8 cellular contexts compared by ENCODE assay signal in genomic region chr11:63871962-63872832, GRCh38. TPM values are rescaled to one million over a fixed set of nuclear protein-coding genes. Genes with fewer than 3 reads are reported as not detected.
DNase-seq lines count a peak whose midpoint lies in the region; ATAC-seq and TF ChIP-seq lines count a peak whose summit lies in the region.

No MANE protein-coding gene starts in this region.

- DNase-seq in AML-193 (lab: John Stamatoyannopoulos, UW) (peak; percentile 99), GM13977 (ENCODE audit: low spot score) (peak; percentile 79), NB4 (ENCODE audit: low read depth) (peak; percentile 100), endodermal cell (peak; percentile 84), mesenchymal stem cell (peak; percentile 98)

- no peaks in the 10 kb centered on the region for H3K9me3 ChIP-seq in endodermal cell (ENCODE audit: control insufficient read depth, low read length)
- no peaks in the 10 kb centered on the region for H3K9me3 ChIP-seq in mesenchymal stem cell (ENCODE audit: control insufficient read depth, low read length)
- no peaks in the 10 kb centered on the region for H3K9me3 ChIP-seq in subcutaneous abdominal adipose tissue (ENCODE audit: control insufficient read depth in 5 of 5, low read length in 5 of 5)

- no peaks in the 10 kb centered on the region for H3K27me3 ChIP-seq in endodermal cell (ENCODE audit: control insufficient read depth, insufficient read depth, low read length, poor library complexity, severe bottlenecking)
- no peaks in the 10 kb centered on the region for H3K27me3 ChIP-seq in mesenchymal stem cell (ENCODE audit: control insufficient read depth in 1 of 2, insufficient read depth in 1 of 2, low read length in 2 of 2)
- no peaks in the 10 kb centered on the region for H3K27me3 ChIP-seq in subcutaneous abdominal adipose tissue (ENCODE audit: control insufficient read depth in 5 of 5, insufficient read depth in 4 of 5, low read length in 5 of 5)

- H2BK15ac ChIP-seq in mesenchymal stem cell (ENCODE audit: low read depth, poor library complexity, severe bottlenecking): no peak overlapping the region

- H3K9me3 Mint-ChIP-seq in endodermal cell: no peaks in the 10 kb centered on the region

- 55 to 72% methylated on average over 7 to 11 of the region's 11 CpGs for WGBS in endodermal cell (ENCODE audit: insufficient coverage in 1 of 2, insufficient read length in 1 of 2), 2 experiments
- 31% methylated on average over 9 of the region's 11 CpGs for WGBS in mesenchymal stem cell

- H2BK120ac ChIP-seq in mesenchymal stem cell (ENCODE audit: low read depth, low read length): no peak overlapping the region

- ATAC-seq in HG02763 (IDR thresholded peaks at IDR 0.05; ENCODE audit: unreplicated experiment): peak; percentile 87

- H2AFZ ChIP-seq in mesenchymal stem cell (ENCODE audit: low read depth, low read length): no peak overlapping the region

- H4K91ac ChIP-seq in mesenchymal stem cell (ENCODE audit: low read length): no peak overlapping the region

- peaks cover 24% of the 10 kb centered on the region for H3K79me1 ChIP-seq in mesenchymal stem cell (replicated peaks; ENCODE audit: low read length, poor library complexity, severe bottlenecking)

- H3K4me3 ChIP-seq in NB4 (ENCODE audit: low read depth, low read length) (peak overlapping the region; percentile 51), endodermal cell (ENCODE audit: low read length) (no peak overlapping the region), mesenchymal stem cell (ENCODE audit: insufficient read depth in 1 of 2, low read depth in 1 of 2, low read length in 2 of 2) (peak overlapping the region in 1 of 2 experiments; percentile 27), subcutaneous abdominal adipose tissue (ENCODE audit: low read depth in 1 of 5, low read length in 5 of 5) (peak overlapping the region in 3 of 5 donors; percentile 3 to 42 (median 11))

- H3K18ac ChIP-seq in mesenchymal stem cell (ENCODE audit: low read depth in 1 of 2, low read length in 2 of 2): peak overlapping the region in 1 of 2 experiments; percentile 4

- H3K4me3 Mint-ChIP-seq in endodermal cell: no peak overlapping the region

- H3K9ac ChIP-seq in endodermal cell (ENCODE audit: extremely low read depth, low read length, poor library complexity, severe bottlenecking) (no peak overlapping the region), mesenchymal stem cell (ENCODE audit: low read length) (no peak overlapping the region), subcutaneous abdominal adipose tissue (ENCODE audit: low read length in 5 of 5) (peak overlapping the region in 2 of 5 donors; percentile 51 to 54)

- peak overlapping the region; percentile 93 for H3K27ac ChIP-seq in VCaP
- no peak overlapping the region for H3K27ac ChIP-seq in endodermal cell (ENCODE audit: low read depth, low read length)
- H3K27ac ChIP-seq in mesenchymal stem cell (ENCODE audit: low read length, poor library complexity, severe bottlenecking): peak overlapping the region; percentile 65
- peak overlapping the region; percentile 77 for H3K27ac ChIP-seq in subcutaneous abdominal adipose tissue (ENCODE audit: low read depth, low read length)

- peaks cover 11% of the 10 kb centered on the region for H3K36me3 Mint-ChIP-seq in endodermal cell (ENCODE audit: low read depth)

- no peak overlapping the region for H3K27ac Mint-ChIP-seq in endodermal cell

- no peak overlapping the region for H4K8ac ChIP-seq in mesenchymal stem cell (ENCODE audit: low read length)

- H3K4me2 ChIP-seq in mesenchymal stem cell (ENCODE audit: low read length, poor library complexity, severe bottlenecking): peak overlapping the region; percentile 10

- peak; percentile 65 for TF ChIP-seq CTCF in GM13977 (IDR thresholded peaks at IDR 0.05; ENCODE audit: extremely low read depth, insufficient read depth, missing control alignments)
- peak; percentile 62 for TF ChIP-seq CTCF in NB4 (IDR thresholded peaks at IDR 0.05; ENCODE audit: low read depth, low read length)
- peak; percentile 97 for TF ChIP-seq CTCF in VCaP (conservative IDR thresholded peaks at IDR 0.05)
- peak; percentile 53 for TF ChIP-seq CTCF in endodermal cell (conservative IDR thresholded peaks at IDR 0.05)

- peaks cover 5% of the 10 kb centered on the region for H3K36me3 ChIP-seq in endodermal cell (ENCODE audit: control insufficient read depth, insufficient read depth, low read length)
- peaks cover 14 to 18% of the 10 kb centered on the region in 2 experiments for H3K36me3 ChIP-seq in mesenchymal stem cell (ENCODE audit: control insufficient read depth in 1 of 2, insufficient read depth in 2 of 2, low read depth in 1 of 2, low read length in 2 of 2)
- H3K36me3 ChIP-seq in subcutaneous abdominal adipose tissue (ENCODE audit: control insufficient read depth in 5 of 5, insufficient read depth in 5 of 5, low read length in 5 of 5): peaks cover 0 to 7% (median 0%) of the 10 kb centered on the region in 5 donors

- no peak for TF ChIP-seq POLR2A in NB4 (IDR thresholded peaks at IDR 0.05; ENCODE audit: extremely low read depth, insufficient read length)

- H3K14ac ChIP-seq in mesenchymal stem cell (ENCODE audit: low read length in 2 of 2): no peak overlapping the region

- H3K4me1 ChIP-seq in endodermal cell (ENCODE audit: control insufficient read depth, insufficient read depth, low read length): peaks cover 1% of the 10 kb centered on the region
- H3K4me1 ChIP-seq in mesenchymal stem cell (ENCODE audit: control insufficient read depth, insufficient read depth, low read depth, low read length): peaks cover 33% of the 10 kb centered on the region
- H3K4me1 ChIP-seq in subcutaneous abdominal adipose tissue (ENCODE audit: control insufficient read depth in 5 of 5, insufficient read depth in 5 of 5, low read length in 5 of 5): peaks cover 23 to 67% (median 64%) of the 10 kb centered on the region in 5 donors

- peaks cover 42% of the 10 kb centered on the region for H3K4me1 Mint-ChIP-seq in endodermal cell

- H2BK5ac ChIP-seq in mesenchymal stem cell (ENCODE audit: low read depth, low read length, poor library complexity, severe bottlenecking): no peak overlapping the region

- no peak overlapping the region for H2BK12ac ChIP-seq in mesenchymal stem cell (ENCODE audit: low read length in 2 of 2)

- no peak overlapping the region for H2AK5ac ChIP-seq in mesenchymal stem cell (ENCODE audit: low read length, severe bottlenecking)

- in situ Hi-C loops in GM13977 (cut with MboI; ENCODE audit: low pct_unique_long_range_greater_than_20kb, low sequenced_read_pairs, unreplicated experiment): no loop called here

- peak overlapping the region in 1 of 2 experiments; percentile 30 for H3K4ac ChIP-seq in mesenchymal stem cell (ENCODE audit: low read depth in 1 of 2, low read length in 2 of 2)

- no peak overlapping the region for H3K23ac ChIP-seq in mesenchymal stem cell (ENCODE audit: low read length in 2 of 2)

- H3K27me3 Mint-ChIP-seq in endodermal cell (ENCODE audit: insufficient read depth): no peaks in the 10 kb centered on the region

RNA-seq across cellular contexts. Expression of gene MARK2, which starts 33.3 kb away (rescaled TPM):
- 10 to 100 TPM; 39.7 to 39.8 TPM for total RNA-seq in endodermal cell
- polyA plus RNA-seq in endodermal cell (2013, experiment 1 of 2): 26.6 TPM
- polyA plus RNA-seq in endodermal cell (2013, experiment 2 of 2): 27.3 TPM
- 20.0 TPM for polyA plus RNA-seq in mesenchymal stem cell (2013, experiment 1 of 2)
- polyA plus RNA-seq in mesenchymal stem cell (2013, experiment 2 of 2): 19.8 TPM

RNA-seq across cellular contexts. Expression of gene RCOR2, which starts 44.8 kb away (rescaled TPM):
- 10 to 100 TPM; 45.0 to 51.4 TPM for total RNA-seq in endodermal cell
- 111 TPM for polyA plus RNA-seq in endodermal cell (2013, experiment 1 of 2)
- polyA plus RNA-seq in endodermal cell (2013, experiment 2 of 2): 95.2 TPM
- polyA plus RNA-seq in mesenchymal stem cell (2013, experiment 1 of 2): 5.2 TPM
- polyA plus RNA-seq in mesenchymal stem cell (2013, experiment 2 of 2): 4.7 TPM

RNA-seq across cellular contexts. Expression of gene SPINDOC, which starts 58.9 kb away (rescaled TPM):
- total RNA-seq in endodermal cell: 100 to 1,000 TPM in 1 of 2 donors, 10 to 100 TPM in 1; 96.1 to 103 TPM
- polyA plus RNA-seq in endodermal cell (2013, experiment 1 of 2): 59.8 TPM
- 60.2 TPM for polyA plus RNA-seq in endodermal cell (2013, experiment 2 of 2)
- 35.3 TPM for polyA plus RNA-seq in mesenchymal stem cell (2013, experiment 1 of 2)
- 35.1 TPM for polyA plus RNA-seq in mesenchymal stem cell (2013, experiment 2 of 2)
